13 cellular contexts compared by ENCODE assay signal in the genomic region with DNA sequence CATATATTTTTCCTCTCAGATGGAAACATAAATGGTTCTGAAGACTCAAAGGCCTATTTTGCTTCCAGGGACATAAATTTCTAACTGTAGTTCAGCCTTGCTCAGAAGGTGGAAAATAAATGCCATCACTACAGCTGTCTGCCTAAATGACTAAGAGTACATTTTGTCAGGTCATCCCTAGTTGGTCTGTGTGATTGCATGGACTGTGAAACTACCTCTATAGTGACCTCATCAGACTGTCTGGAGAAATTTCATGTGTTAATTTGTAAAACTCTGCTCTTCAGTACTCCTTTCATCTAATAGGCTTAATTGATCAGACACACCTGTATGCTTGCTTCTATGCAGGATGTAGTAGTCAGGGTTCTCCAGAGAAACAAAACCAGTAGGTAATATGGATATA.
DNase-seq lines count a peak whose midpoint lies in the region; ATAC-seq and TF ChIP-seq lines count a peak whose summit lies in the region.
"Had no signal": no experiment of that assay in that cellular context is flagged by ENCODE, and none has a peak within 500 bp of the region (broad histone marks: within the 10 kb centered on the region; RNA-seq: fewer than 3 reads in every experiment).

No MANE protein-coding gene starts in this region.

- H3K27ac ChIP-seq in PC-9 = no peak overlapping the region
- H3K27ac ChIP-seq: esophagus squamous epithelium, left ventricle myocardium inferior, right lobe of liver had no signal

- CTCF ChIA-PET in PC-9 (lab: Charles Lee) = no interaction called here

- BruUV-seq in PC-9 (replicated peaks; lab: Mats Ljungman, UMichigan) = no TSS peak

- ATAC-seq in HG02885 (IDR thresholded peaks at IDR 0.05; ENCODE audit: poor library complexity, unreplicated experiment) = peak; percentile 78
- ATAC-seq in memory B cell (ENCODE audit: low read depth) = peak; percentile 45

- no peaks in the 10 kb centered on the region for H3K27me3 Mint-ChIP-seq in memory B cell

- H3K9me3 ChIP-seq in PC-9 (ENCODE audit: insufficient read depth, low read depth) = no peaks in the 10 kb centered on the region
- H3K9me3 ChIP-seq: esophagus squamous epithelium, right lobe of liver had no signal

- no peaks in the 10 kb centered on the region for H3K9me2 ChIP-seq in PC-9 (ENCODE audit: insufficient read depth)

- H3K79me2 ChIP-seq in PC-9 (ENCODE audit: low read depth) = no peaks in the 10 kb centered on the region

- H2AFZ ChIP-seq in PC-9 = no peak overlapping the region

- H3K36me3 ChIP-seq in PC-9 (ENCODE audit: low read depth) = no peaks in the 10 kb centered on the region
- H3K36me3 ChIP-seq: esophagus squamous epithelium, left ventricle myocardium inferior, right lobe of liver had no signal

- no peak overlapping the region for H3K27ac Mint-ChIP-seq in memory B cell

- H3K36me3 Mint-ChIP-seq in memory B cell = no peaks in the 10 kb centered on the region

- H3K9me3 Mint-ChIP-seq in memory B cell = no peaks in the 10 kb centered on the region

- no peaks in the 10 kb centered on the region for H4K20me1 ChIP-seq in PC-9 (ENCODE audit: insufficient read depth)

- no peaks in the 10 kb centered on the region for H3K27me3 ChIP-seq in PC-9 (ENCODE audit: insufficient read depth, low read depth)
- H3K27me3 ChIP-seq: esophagus squamous epithelium, right lobe of liver had no signal

- no peaks in the 10 kb centered on the region for H3F3A ChIP-seq in PC-9 (ENCODE audit: insufficient read depth, low read depth)

- intact Hi-C loops in PC-9 (cut with micrococcal nuclease; ENCODE audit: unreplicated experiment) = no loop called here

- no peak for TF ChIP-seq CTCF in PC-9 (conservative IDR thresholded peaks at IDR 0.05)

- no peak overlapping the region for H3K4me3 Mint-ChIP-seq in memory B cell

- POLR2A ChIA-PET in PC-9 (lab: Charles Lee; ENCODE audit: unreplicated experiment) = no interaction called here

- peaks cover 3% of the 10 kb centered on the region for H3K4me1 Mint-ChIP-seq in memory B cell

- peak; percentile 3 for DNase-seq in NCI-H146 (lab: John Stamatoyannopoulos, UW)
- DNase-seq in NCI-H146 treated with DMSO at 0.1 percent for 48 hours (lab: John Stamatoyannopoulos, UW; ENCODE audit: unreplicated experiment) = no peak
- peak; percentile 48 for DNase-seq in NCI-H69 (lab: John Stamatoyannopoulos, UW)
- no peak for DNase-seq in memory B cell (ENCODE audit: low spot score in 2 of 2)
- no peak for DNase-seq in PC-9
- no peak for DNase-seq in activated effector memory CD4-positive, alpha-beta T cell treated with Interleukin-2 at 50 U/mL for 16 hours
- no peak for DNase-seq in 8988T
- DNase-seq: activated CD8-positive, alpha-beta memory T cell treated with anti-CD3 and anti-CD28 coated beads for 24 hours; esophagus squamous epithelium; left ventricle myocardium inferior; MM.1S; right lobe of liver had no signal

- no peak overlapping the region for H3K4me3 ChIP-seq in PC-9
- H3K4me3 ChIP-seq: esophagus squamous epithelium, left ventricle myocardium inferior, right lobe of liver had no signal

- H3K4me2 ChIP-seq in PC-9 = no peak overlapping the region

- H3K4me1 ChIP-seq in PC-9 (replicated peaks; ENCODE audit: insufficient read depth) = no peaks in the 10 kb centered on the region
- H3K4me1 ChIP-seq: esophagus squamous epithelium, left ventricle myocardium inferior, right lobe of liver had no signal

Comparison
In these comparisons a context has a peak if more than half of its experiments do, and no peak if none do; other contexts are left out.
1. DNase-seq: peak in NCI-H146 (single experiment) and NCI-H69 (single experiment); none in NCI-H146 treated with DMSO at 0.1 percent for 48 hours (single experiment), memory B cell (0 of 2), PC-9 (0 of 2), activated effector memory CD4-positive, alpha-beta T cell treated with Interleukin-2 at 50 U/mL for 16 hours (single experiment) and 8988T (single experiment).